ENCODE assay signal across 1 cellular context in the genomic region with DNA sequence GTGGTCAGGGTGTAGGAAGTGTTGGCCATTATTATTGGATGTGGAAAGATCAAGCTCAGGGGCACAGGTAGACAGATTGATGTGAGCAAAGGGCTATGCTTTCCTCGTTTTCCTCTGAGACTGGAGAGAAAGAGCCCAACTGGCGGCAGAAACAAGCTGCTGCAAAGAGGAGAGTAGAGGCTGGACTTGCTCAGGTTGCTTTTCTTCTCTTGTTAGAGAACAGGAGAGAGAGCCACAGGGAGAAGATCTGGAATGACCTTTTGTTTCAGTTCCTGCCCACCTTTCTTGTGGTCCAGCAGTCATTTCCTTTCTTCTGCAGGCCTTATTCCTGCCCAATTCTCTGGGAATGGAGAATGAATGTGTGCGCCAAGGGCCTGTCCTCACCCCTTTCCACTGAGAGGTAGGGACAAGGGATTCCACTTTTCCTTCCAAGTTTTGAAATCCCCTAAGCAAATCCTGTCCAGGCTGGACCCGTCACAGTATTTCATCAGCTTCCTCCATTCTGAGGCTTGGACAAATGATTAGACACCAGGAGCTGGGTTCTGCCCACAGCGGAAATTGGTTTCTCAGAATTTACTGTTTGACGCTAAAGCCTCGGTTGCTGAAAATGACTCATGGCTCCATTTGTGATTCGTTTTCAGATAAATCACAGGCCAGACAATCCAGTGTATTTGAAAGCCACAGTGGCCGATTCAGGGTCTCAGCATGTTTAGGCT.
TF ChIP-seq lines count a peak whose summit lies in the region.

No MANE protein-coding gene starts in this region.

TF ChIP-seq in H1, 55 proteins besides CTCF, POLR2A, EP300 and RAD21:
- TF ChIP-seq RXRA (IDR thresholded peaks at IDR 0.05; ENCODE audit: insufficient read depth, low read depth, low read length): no peak
- no peak for TF ChIP-seq ASH2L (IDR thresholded peaks at IDR 0.05; ENCODE audit: low read length)
- TF ChIP-seq BCL11A (IDR thresholded peaks at IDR 0.05; ENCODE audit: low read depth in 2 of 2, low read length in 2 of 2): no peak
- no peak for TF ChIP-seq CTBP2 (IDR thresholded peaks at IDR 0.05; ENCODE audit: borderline replicate concordance, insufficient read depth, insufficient read length, low read length)
- TF ChIP-seq RFX5 (IDR thresholded peaks at IDR 0.05; ENCODE audit: borderline replicate concordance, low read depth, low read length): no peak
- no peak for TF ChIP-seq TBP (IDR thresholded peaks at IDR 0.05; ENCODE audit: low read depth, low read length)
- no peak for TF ChIP-seq GABPA (IDR thresholded peaks at IDR 0.05; ENCODE audit: borderline replicate concordance, insufficient read depth, low read length)
- no peak for TF ChIP-seq SUZ12 (IDR thresholded peaks at IDR 0.05; ENCODE audit: low read length)
- TF ChIP-seq CHD7 (IDR thresholded peaks at IDR 0.05; ENCODE audit: insufficient replicate concordance, low read length): no peak
- no peak for TF ChIP-seq POLR2AphosphoS5 (IDR thresholded peaks at IDR 0.05; ENCODE audit: low read depth, low read length)
- TF ChIP-seq KDM1A (IDR thresholded peaks at IDR 0.05; ENCODE audit: borderline replicate concordance, low read length): no peak
- TF ChIP-seq, protein P1, sequence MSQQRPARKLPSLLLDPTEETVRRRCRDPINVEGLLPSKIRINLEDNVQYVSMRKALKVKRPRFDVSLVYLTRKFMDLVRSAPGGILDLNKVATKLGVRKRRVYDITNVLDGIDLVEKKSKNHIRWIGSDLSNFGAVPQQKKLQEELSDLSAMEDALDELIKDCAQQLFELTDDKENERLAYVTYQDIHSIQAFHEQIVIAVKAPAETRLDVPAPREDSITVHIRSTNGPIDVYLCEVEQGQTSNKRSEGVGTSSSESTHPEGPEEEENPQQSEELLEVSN (IDR thresholded peaks at IDR 0.05): no peak
- TF ChIP-seq ZNF274 (IDR thresholded peaks at IDR 0.05; ENCODE audit: borderline replicate concordance, extremely low read depth, low read length): no peak
